16 cellular contexts compared by ENCODE assay signal in the genomic region with DNA sequence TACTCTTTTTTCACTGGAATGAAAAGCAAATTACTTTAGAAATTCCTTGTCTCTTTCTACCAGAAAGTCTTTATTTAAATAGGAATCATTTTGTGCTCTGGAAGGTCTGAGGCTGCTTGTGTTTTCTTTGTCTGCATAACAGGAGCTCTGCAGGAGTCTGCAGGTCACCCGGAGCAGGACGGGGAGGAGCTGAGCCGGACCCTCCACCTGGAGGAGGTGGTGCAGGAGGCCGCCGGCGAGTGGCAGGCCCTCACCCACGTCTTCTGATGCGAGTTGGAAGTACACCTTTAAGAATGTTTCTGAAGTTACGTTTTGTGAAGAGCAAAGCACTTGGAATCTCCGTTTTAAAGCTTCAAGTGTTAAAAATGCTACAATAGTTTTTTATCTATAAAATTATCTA.
"Had no signal": no experiment of that assay in that cellular context is flagged by ENCODE, and none has a peak within 500 bp of the region (broad histone marks: within the 10 kb centered on the region; RNA-seq: fewer than 3 reads in every experiment).

No MANE protein-coding gene starts in this region.

- H3K4me3 ChIP-seq: tibial artery, uterus had no signal

- DNase-seq: activated CD4-positive, alpha-beta T cell treated with anti-CD3 and anti-CD28 coated beads, Interleukin-2, amount 10 ng/mL, durations not matched to agents 7 days and 5 days; activated naive CD4-positive, alpha-beta T cell treated with Interleukin-2 at 50 U/mL for 16 hours; anterior cingulate cortex; brain microvascular endothelial cell; cortex of kidney; effector CD4-positive, alpha-beta T cell; foreskin keratinocyte; glutamatergic neuron; hypothalamus; left ventricle myocardium superior; naive thymus-derived CD8-positive, alpha-beta T cell; stimulated activated CD4-positive, alpha-beta T cell treated with anti-CD3 and anti-CD28 coated beads, Interleukin-12 subunit alpha, Interleukin-12 subunit beta, amount 100 ng/mL, for 4 hours; tibial artery; uterus had no signal

- H3K4me1 ChIP-seq: tibial artery, uterus had no signal

- H3K9me3 ChIP-seq: neutrophil, tibial artery, uterus had no signal

- H3K27me3 ChIP-seq: brain microvascular endothelial cell, foreskin keratinocyte, neutrophil, tibial artery, uterus had no signal

- H3K27ac ChIP-seq: brain microvascular endothelial cell, foreskin keratinocyte, neutrophil, tibial artery, uterus had no signal

- H3K36me3 ChIP-seq: brain microvascular endothelial cell, uterus had no signal

- ATAC-seq: left ventricle myocardium superior; naive thymus-derived CD8-positive, alpha-beta T cell; stimulated activated memory B cell treated with anti-CD40 and anti-IgM and Interleukin-4, amounts not matched to agents 10 μg/mL and 1 μg/mL and 100 μg/mL, for 72 hours had no signal
